Comparison of ENCODE assay signal across 1 cellular context in genomic region chr3:131401978-131402377, GRCh38.
TF ChIP-seq lines count a peak whose summit lies in the region.

No MANE protein-coding gene starts in this region.

TF ChIP-seq in SK-N-SH, 30 proteins besides CTCF, POLR2A, EP300 and RAD21 (continued from another document):
- no peak for TF ChIP-seq ZBTB33 (IDR thresholded peaks at IDR 0.05; ENCODE audit: borderline replicate concordance, low read depth)
- no peak for TF ChIP-seq USF1 (IDR thresholded peaks at IDR 0.05; ENCODE audit: borderline replicate concordance, low read depth)
- no peak for TF ChIP-seq NFIC (IDR thresholded peaks at IDR 0.05; ENCODE audit: borderline replicate concordance)
- no peak for TF ChIP-seq FOXM1 (IDR thresholded peaks at IDR 0.05; ENCODE audit: low read depth)
- no peak for TF ChIP-seq MXI1 (IDR thresholded peaks at IDR 0.05; ENCODE audit: low read depth, low read length)
- TF ChIP-seq EZH2phosphoT487 (IDR thresholded peaks at IDR 0.05; ENCODE audit: borderline replicate concordance, low read depth): no peak
- TF ChIP-seq JUND (IDR thresholded peaks at IDR 0.05): no peak
- no peak for TF ChIP-seq TAF1 (IDR thresholded peaks at IDR 0.05; ENCODE audit: borderline replicate concordance, low read depth, low read length)
- TF ChIP-seq RFX5 (IDR thresholded peaks at IDR 0.05; ENCODE audit: low read length): no peak
